23 cellular contexts compared by ENCODE assay signal in genomic region chr6:72533601-72534000, GRCh38.
"Had no signal": no experiment of that assay in that cellular context is flagged by ENCODE, and none has a peak within 500 bp of the region (broad histone marks: within the 10 kb centered on the region; RNA-seq: fewer than 3 reads in every experiment).

No MANE protein-coding gene starts in this region.

- H3K36me3 ChIP-seq: esophagus muscularis mucosa, lower lobe of right lung, neutrophil, sigmoid colon, spleen had no signal

- H3K27ac Mint-ChIP-seq: activated naive CD8-positive, alpha-beta T cell treated with anti-CD3 and anti-CD28 coated beads for 36 hours; dendritic cell treated with granulocyte-macrophage colony-stimulating factor and Interleukin-4, amounts not matched to agents 40 ng/mL and 50 ng/mL, for 4 days; mesothelial cell of epicardium; natural killer cell treated with Interleukin-12 subunit alpha and Interleukin-12 subunit beta and Interleukin-15 and Interleukin-18, amount 100 ng/mL, for 72 hours; stimulated activated memory B cell treated with anti-CD40 and anti-IgM and Interleukin-4, amounts not matched to agents 10 μg/mL and 1 μg/mL and 100 μg/mL, for 72 hours; T-helper 17 cell; type B pancreatic cell had no signal

- H3K4me3 ChIP-seq: esophagus muscularis mucosa, lower lobe of right lung, sigmoid colon, spleen, testis had no signal

- H3K27me3 ChIP-seq: esophagus muscularis mucosa, sigmoid colon, testis had no signal

- H3K27ac ChIP-seq: esophagus muscularis mucosa, lower lobe of right lung, neutrophil, parathyroid adenoma, sigmoid colon, spleen, testis, VCaP had no signal

- DNase-seq: activated CD4-positive, CD25-positive, alpha-beta regulatory T cell treated with anti-CD3 and anti-CD28 coated beads, Interleukin-2, amount 50 U/mL, for 72 hours; activated gamma-delta T cell; activated naive CD8-positive, alpha-beta T cell treated with anti-CD3 and anti-CD28 coated beads for 36 hours; anterior cingulate cortex; cerebellar nuclear complex; effector CD8-positive, alpha-beta T cell; hypothalamus; islet precursor cell; lower lobe of right lung; sigmoid colon; spleen; stimulated activated CD4-positive, alpha-beta T cell treated with anti-CD3 and anti-CD28 coated beads, Interleukin-4, amount 100 ng/mL, for 4 hours; T-helper 17 cell; testis had no signal

- H3K9ac ChIP-seq: parathyroid adenoma had no signal

- H3K4me1 Mint-ChIP-seq: stimulated activated memory B cell treated with anti-CD40 and anti-IgM and Interleukin-4, amounts not matched to agents 10 μg/mL and 1 μg/mL and 100 μg/mL, for 72 hours; T-helper 17 cell had no signal

- H3K9me3 ChIP-seq: esophagus muscularis mucosa, lower lobe of right lung, neutrophil, sigmoid colon, spleen, testis had no signal

- ATAC-seq: lower lobe of right lung; natural killer cell treated with Interleukin-12 subunit alpha and Interleukin-12 subunit beta and Interleukin-15 and Interleukin-18, amount 100 ng/mL, for 72 hours; stimulated activated memory B cell treated with anti-CD40 and anti-IgM and Interleukin-4, amounts not matched to agents 10 μg/mL and 1 μg/mL and 100 μg/mL, for 72 hours; T-helper 17 cell had no signal

- H3K4me3 Mint-ChIP-seq: activated naive CD8-positive, alpha-beta T cell treated with anti-CD3 and anti-CD28 coated beads for 36 hours; dendritic cell treated with granulocyte-macrophage colony-stimulating factor and Interleukin-4, amounts not matched to agents 40 ng/mL and 50 ng/mL, for 4 days; mesothelial cell of epicardium; natural killer cell treated with Interleukin-12 subunit alpha and Interleukin-12 subunit beta and Interleukin-15 and Interleukin-18, amount 100 ng/mL, for 72 hours; stimulated activated memory B cell treated with anti-CD40 and anti-IgM and Interleukin-4, amounts not matched to agents 10 μg/mL and 1 μg/mL and 100 μg/mL, for 72 hours; T-helper 17 cell; type B pancreatic cell had no signal

- H3K27me3 Mint-ChIP-seq: activated naive CD8-positive, alpha-beta T cell treated with anti-CD3 and anti-CD28 coated beads for 36 hours; dendritic cell treated with granulocyte-macrophage colony-stimulating factor and Interleukin-4, amounts not matched to agents 40 ng/mL and 50 ng/mL, for 4 days; type B pancreatic cell had no signal

- H3K36me3 Mint-ChIP-seq: activated naive CD8-positive, alpha-beta T cell treated with anti-CD3 and anti-CD28 coated beads for 36 hours; mesothelial cell of epicardium; natural killer cell treated with Interleukin-12 subunit alpha and Interleukin-12 subunit beta and Interleukin-15 and Interleukin-18, amount 100 ng/mL, for 72 hours; stimulated activated memory B cell treated with anti-CD40 and anti-IgM and Interleukin-4, amounts not matched to agents 10 μg/mL and 1 μg/mL and 100 μg/mL, for 72 hours; type B pancreatic cell had no signal

- H3K4me1 ChIP-seq: esophagus muscularis mucosa, lower lobe of right lung, parathyroid adenoma, sigmoid colon, spleen, testis had no signal

- H3K9me3 Mint-ChIP-seq: activated naive CD8-positive, alpha-beta T cell treated with anti-CD3 and anti-CD28 coated beads for 36 hours; dendritic cell treated with granulocyte-macrophage colony-stimulating factor and Interleukin-4, amounts not matched to agents 40 ng/mL and 50 ng/mL, for 4 days; mesothelial cell of epicardium; natural killer cell treated with Interleukin-12 subunit alpha and Interleukin-12 subunit beta and Interleukin-15 and Interleukin-18, amount 100 ng/mL, for 72 hours; stimulated activated memory B cell treated with anti-CD40 and anti-IgM and Interleukin-4, amounts not matched to agents 10 μg/mL and 1 μg/mL and 100 μg/mL, for 72 hours; type B pancreatic cell had no signal
